28 cellular contexts compared by ENCODE assay signal in genomic region chr2:48178611-48179010, GRCh38.
"Had no signal": no experiment of that assay in that cellular context is flagged by ENCODE, and none has a peak within 500 bp of the region (broad histone marks: within the 10 kb centered on the region; RNA-seq: fewer than 3 reads in every experiment).

No MANE protein-coding gene starts in this region.

- DNase-seq: colonic mucosa; cortex of kidney; dermis blood vessel endothelial cell; dorsolateral prefrontal cortex; effector CD4-positive, alpha-beta T cell; effector CD8-positive, alpha-beta T cell; effector memory CD4-positive, alpha-beta T cell; effector memory CD8-positive, alpha-beta T cell; endodermal cell; erythroblast; esophagus squamous epithelium; foreskin fibroblast; foreskin keratinocyte; foreskin melanocyte; gastrocnemius medialis; glutamatergic neuron; head of caudate nucleus; heart left ventricle; heart right ventricle had no signal

- FAIRE-seq: colon, endometrium, endothelial cell of umbilical vein, frontal cortex had no signal

- H3K4me1 ChIP-seq: colonic mucosa, esophagus muscularis mucosa, esophagus squamous epithelium, gastrocnemius medialis, gastroesophageal sphincter had no signal

- H3K27me3 ChIP-seq: colonic mucosa, dorsolateral prefrontal cortex, esophagus muscularis mucosa, esophagus squamous epithelium, foreskin keratinocyte, gastrocnemius medialis, gastroesophageal sphincter, heart left ventricle, heart right ventricle had no signal

- H3K27ac ChIP-seq: colonic mucosa, coronary artery, dorsolateral prefrontal cortex, epithelial cell of prostate, esophagus muscularis mucosa, esophagus squamous epithelium, foreskin keratinocyte, gastrocnemius medialis, gastroesophageal sphincter, heart left ventricle, heart right ventricle had no signal

- H3K9me3 ChIP-seq: colonic mucosa, esophagus muscularis mucosa, esophagus squamous epithelium, gastrocnemius medialis, gastroesophageal sphincter, heart right ventricle had no signal

- H3K4me3 ChIP-seq: colonic mucosa, coronary artery, dorsolateral prefrontal cortex, esophagus muscularis mucosa, esophagus squamous epithelium, gastrocnemius medialis, gastroesophageal sphincter, heart left ventricle, heart right ventricle had no signal

- ATAC-seq: effector memory CD8-positive, alpha-beta T cell; esophagus mucosa; foreskin keratinocyte; gastrocnemius medialis; gastroesophageal sphincter; heart left ventricle; heart right ventricle had no signal

- H3K36me3 ChIP-seq: colonic mucosa, esophagus muscularis mucosa, esophagus squamous epithelium, gastrocnemius medialis, gastroesophageal sphincter, heart left ventricle, heart right ventricle had no signal
